In genomic region chr16:88886915-88887521, GRCh38 we compare ENCODE assay signal across 16 cellular contexts. TPM values are rescaled to one million over a fixed set of nuclear protein-coding genes. Genes with fewer than 3 reads are reported as not detected.
DNase-seq lines count a peak whose midpoint lies in the region; ATAC-seq and TF ChIP-seq lines count a peak whose summit lies in the region.
"Had no signal": no experiment of that assay in that cellular context is flagged by ENCODE, and none has a peak within 500 bp of the region (broad histone marks: within the 10 kb centered on the region; RNA-seq: fewer than 3 reads in every experiment).

No MANE protein-coding gene starts in this region.

- no peak overlapping the region for H3K27ac Mint-ChIP-seq in stimulated activated effector memory CD8-positive, alpha-beta T cell treated with anti-CD3 and anti-CD28 coated beads, Interleukin-12 subunit alpha, Interleukin-12 subunit beta, amount 100 ng/mL, for 72 hours
- H3K27ac Mint-ChIP-seq: activated naive CD4-positive, alpha-beta T cell treated with anti-CD3 and anti-CD28 coated beads, Interleukin-2, amount 50 U/mL, for 24 hours; HFFc6 had no signal

- WGBS in ovary, 3 donors = 32 to 53% (median 45%) methylated on average over 30 to 31 of the region's 31 CpGs

- TF ChIP-seq EP300 in ovary (IDR thresholded peaks at IDR 0.05) = no peak

- H3K9me3 ChIP-seq in ovary = no peaks in the 10 kb centered on the region
- H3K9me3 ChIP-seq: thoracic aorta had no signal

- peak overlapping the region; percentile 21; the same call in 1 of the 2 replicates for H3K27ac ChIP-seq in RWPE1
- H3K27ac ChIP-seq in ovary = no peak overlapping the region
- H3K27ac ChIP-seq: thoracic aorta had no signal

- no peaks in the 10 kb centered on the region for H3K4me1 Mint-ChIP-seq in stimulated activated effector memory CD8-positive, alpha-beta T cell treated with anti-CD3 and anti-CD28 coated beads, Interleukin-12 subunit alpha, Interleukin-12 subunit beta, amount 100 ng/mL, for 72 hours

- peaks cover 6% of the 10 kb centered on the region for H3K4me1 ChIP-seq in ovary (ENCODE audit: insufficient read depth)

- intact Hi-C loops in cardiac septum (cut with DNase I) = loop anchor here (1.0 to 2.0 kb wide), 2 partner anchors 34 to 52 kb away; no protein-coding TSS in a partner anchor
- intact Hi-C loops in ovary (cut with DNase I) = no loop called here

- no peaks in the 10 kb centered on the region for H3K36me3 ChIP-seq in ovary
- H3K36me3 ChIP-seq: thoracic aorta had no signal

- H3K4me3 ChIP-seq in ovary = no peak overlapping the region
- H3K4me3 ChIP-seq: thoracic aorta had no signal

- TF ChIP-seq CTCF in AG09319 (IDR thresholded peaks at IDR 0.05; ENCODE audit: low read depth, low read length) = peak; percentile 35
- TF ChIP-seq CTCF in RWPE1 (conservative IDR thresholded peaks at IDR 0.05; ENCODE audit: low read depth) = no peak
- TF ChIP-seq CTCF in ovary (IDR thresholded peaks at IDR 0.05) = no peak

- ATAC-seq in stimulated activated effector memory CD8-positive, alpha-beta T cell treated with anti-CD3 and anti-CD28 coated beads, Interleukin-12 subunit alpha, Interleukin-12 subunit beta, amount 100 ng/mL, for 72 hours = no peak
- ATAC-seq in esophagus mucosa = no peak

- CTCF ChIA-PET in RWPE1 (lab: Yijun Ruan, JAX) = no interaction called here

- H3K36me3 Mint-ChIP-seq in stimulated activated effector memory CD8-positive, alpha-beta T cell treated with anti-CD3 and anti-CD28 coated beads, Interleukin-12 subunit alpha, Interleukin-12 subunit beta, amount 100 ng/mL, for 72 hours = peaks cover 6% of the 10 kb centered on the region
- H3K36me3 Mint-ChIP-seq: activated naive CD4-positive, alpha-beta T cell treated with anti-CD3 and anti-CD28 coated beads, Interleukin-2, amount 50 U/mL, for 24 hours had no signal

- POLR2A ChIA-PET in RWPE1 (lab: Yijun Ruan, JAX; ENCODE audit: low non-redundant PET) = no interaction called here

- no peaks in the 10 kb centered on the region for H3K27me3 ChIP-seq in ovary

- no peak overlapping the region for H3K4me3 Mint-ChIP-seq in stimulated activated effector memory CD8-positive, alpha-beta T cell treated with anti-CD3 and anti-CD28 coated beads, Interleukin-12 subunit alpha, Interleukin-12 subunit beta, amount 100 ng/mL, for 72 hours
- H3K4me3 Mint-ChIP-seq: activated naive CD4-positive, alpha-beta T cell treated with anti-CD3 and anti-CD28 coated beads, Interleukin-2, amount 50 U/mL, for 24 hours; HFFc6 had no signal

- H3K9me3 Mint-ChIP-seq in stimulated activated effector memory CD8-positive, alpha-beta T cell treated with anti-CD3 and anti-CD28 coated beads, Interleukin-12 subunit alpha, Interleukin-12 subunit beta, amount 100 ng/mL, for 72 hours = no peaks in the 10 kb centered on the region
- H3K9me3 Mint-ChIP-seq: activated naive CD4-positive, alpha-beta T cell treated with anti-CD3 and anti-CD28 coated beads, Interleukin-2, amount 50 U/mL, for 24 hours had no signal

- no peak for TF ChIP-seq POLR2A in ovary (IDR thresholded peaks at IDR 0.05)

- DNase-seq in AG09319 (ENCODE audit: extremely low read depth, low read depth) (peak; percentile 51), RWPE1 (ENCODE audit: low spot score) (no peak), cardiac septum (ENCODE audit: low spot score) (peak; percentile 90), ovary (peak; percentile 49 to 80 (median 60)), SKM-1 treated with dmso at 0.1 percent for 144 hours (lab: John Stamatoyannopoulos, UW; ENCODE audit: unreplicated experiment) (no peak)
- DNase-seq in stimulated activated effector memory CD8-positive, alpha-beta T cell treated with anti-CD3 and anti-CD28 coated beads, Interleukin-12 subunit alpha, Interleukin-12 subunit beta, amount 100 ng/mL, for 72 hours (ENCODE audit: low spot score in 2 of 2) = no peak
- DNase-seq in effector CD8-positive, alpha-beta T cell (lab: John Stamatoyannopoulos, UW) = no peak
- DNase-seq: EL, HFFc6, NCI-H2081 treated with DMSO at 0.1 percent for 48 hours, T-helper 9 cell had no signal

RNA-seq across cellular contexts. Expression of gene PABPN1L, which starts 20.6 kb away (rescaled TPM):
- total RNA-seq in cardiac septum (not detected), ovary (not detected), esophagus mucosa (not detected)
- polyA plus RNA-seq in ovary = under 1 TPM in 1 of 2 donors, not detected in 1; 0.25 TPM
- total RNA-seq: activated CD8-positive, alpha-beta memory T cell treated with anti-CD3 and anti-CD28 coated beads for 36 hours; HFFc6; lung microvascular endothelial cell; thoracic aorta had no signal

RNA-seq across cellular contexts. Expression of gene TRAPPC2L, which starts 30.1 kb away (rescaled TPM):
- 42.3 TPM for total RNA-seq in cardiac septum
- total RNA-seq in ovary = 10 to 100 TPM; 37.2 to 65.7 (median 56.3) TPM
- 100 to 1,000 TPM in 1 of 2 donors, 10 to 100 TPM in 1; 58.6 to 101 TPM for polyA plus RNA-seq in ovary
- 61.0 TPM for total RNA-seq in esophagus mucosa

RNA-seq across cellular contexts. Expression of gene GALNS, which starts 30.3 kb away (rescaled TPM):
- total RNA-seq in cardiac septum (18.0 TPM), ovary (10 to 100 TPM; 14.1 to 30.1 (median 21.6) TPM), esophagus mucosa (17.0 TPM)
- 10 to 100 TPM; 14.0 to 40.4 TPM for polyA plus RNA-seq in ovary

Comparison
In these comparisons a context has a peak if more than half of its experiments do, and no peak if none do; other contexts are left out.
1. DNase-seq: peak in AG09319 (single experiment), cardiac septum (single experiment) and ovary (5 of 5); none in RWPE1 (single experiment), SKM-1 treated with dmso at 0.1 percent for 144 hours (single experiment), stimulated activated effector memory CD8-positive, alpha-beta T cell treated with anti-CD3 and anti-CD28 coated beads, Interleukin-12 subunit alpha, Interleukin-12 subunit beta, amount 100 ng/mL, for 72 hours (0 of 2) and effector CD8-positive, alpha-beta T cell (single experiment).